In the genomic region with DNA sequence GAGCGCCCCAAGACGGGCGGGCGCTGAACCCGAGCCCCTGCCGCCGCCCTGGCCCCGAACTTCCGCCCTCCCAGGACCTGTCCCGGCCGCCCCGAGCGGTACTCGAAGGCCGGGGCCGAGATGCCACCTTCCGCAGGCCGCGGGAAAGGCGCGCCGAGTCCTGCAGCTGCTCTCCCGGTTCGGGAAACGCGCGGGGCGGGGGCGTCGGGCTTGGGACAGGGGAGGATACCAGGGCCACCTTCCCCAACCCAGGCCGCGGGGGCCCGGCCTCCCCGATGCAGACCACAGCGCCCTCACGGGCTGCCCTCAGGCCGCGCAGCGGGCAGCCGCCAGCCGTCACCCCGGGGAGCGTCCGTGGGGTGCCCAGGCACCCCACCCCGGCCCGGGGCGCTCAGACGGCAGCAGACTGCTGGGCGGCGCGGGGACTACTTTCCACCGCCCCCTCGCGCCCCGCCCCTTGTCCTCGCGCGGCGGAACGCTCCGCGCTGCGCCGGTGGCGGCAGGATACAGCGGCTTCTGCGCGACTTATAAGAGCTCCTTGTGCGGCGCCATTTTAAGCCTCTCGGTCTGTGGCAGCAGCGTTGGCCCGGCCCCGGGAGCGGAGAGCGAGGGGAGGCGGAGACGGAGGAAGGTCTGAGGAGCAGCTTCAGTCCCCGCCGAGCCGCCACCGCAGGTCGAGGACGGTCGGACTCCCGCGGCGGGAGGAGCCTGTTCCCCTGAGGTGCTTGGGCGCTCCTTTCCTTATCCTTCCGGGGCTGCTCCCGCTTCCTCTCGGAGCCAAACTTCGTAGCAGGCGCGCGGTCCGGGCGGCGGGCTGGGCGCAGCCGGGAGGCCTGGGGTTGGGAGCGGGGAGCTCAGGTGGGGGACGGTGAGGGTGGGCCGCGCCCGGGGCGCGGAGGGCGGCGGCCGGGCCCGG, we compare ENCODE assay signal across 8 cellular contexts. TPM values are rescaled to one million over a fixed set of nuclear protein-coding genes. Genes with fewer than 3 reads are reported as not detected.
DNase-seq lines count a peak whose midpoint lies in the region; ATAC-seq, FAIRE-seq and TF ChIP-seq lines count a peak whose summit lies in the region.

A gene (plus strand): TSS at position 556 of the 916 bp plus-strand sequence. CDS start 24,564 bp downstream, outside the sequence.

- peak; percentile 33 to 94 for DNase-seq in A549 (ENCODE audit: low read depth in 1 of 2, low spot score in 1 of 2)
- peak; percentile 17 for DNase-seq in NCI-H2196 treated with DMSO at 0.1 percent for 48 hours (lab: John Stamatoyannopoulos, UW; ENCODE audit: unreplicated experiment)
- peak; percentile 91 for DNase-seq in WTC11 (ENCODE audit: low spot score)
- DNase-seq in cardiac fibroblast (ENCODE audit: low read depth in 2 of 2): peak; percentile 96 to 98
- DNase-seq in immature natural killer cell: peak; percentile 89 to 91 (median 90)
- peak; percentile 98 for DNase-seq in spleen

- peaks cover 38% of the 10 kb centered on the region for H3K4me1 Mint-ChIP-seq in WTC11
- peaks cover 44 to 50% of the 10 kb centered on the region in 2 donors for H3K4me1 Mint-ChIP-seq in immature natural killer cell

- TF ChIP-seq EP300 in A549 (IDR thresholded peaks at IDR 0.05): peak in 1 of 2 experiments; percentile 6; a peak in 1 of 5 replicates

- no peak for FAIRE-seq in A549 (lab: Jason Lieb, UNC)

- H3K4me3 ChIP-seq in A549 (peak within 1 kb of the TSS; percentile 95), cardiac fibroblast (replicated peaks in 1 of 2; ENCODE audit: low read depth in 2 of 2, low read length in 2 of 2) (peak within 1 kb of the TSS; percentile 87 to 96), spleen (peak within 1 kb of the TSS; percentile 64 to 90 (median 81))

- intact Hi-C loops in spleen (cut with DNase I; ENCODE audit: low total_unique reads): no loop called here

- CTCF ChIA-PET in A549 (lab: Yijun Ruan, JAX): interaction anchor here (3.0 kb wide), 1 partner anchor 619 kb away, joined by 10 read pairs; no protein-coding TSS in a partner anchor
- CTCF ChIA-PET in WTC11 (lab: Charles Lee): interaction anchor here (1.2 to 2.3 kb wide), 4 partner anchors 9 to 614 kb away, joined by 3 to 6 read pairs (median 4); no protein-coding TSS in a partner anchor

- ATAC-seq in A549 (peak; percentile 81 to 89), GM18519 (IDR thresholded peaks at IDR 0.05; ENCODE audit: low FRiP score, unreplicated experiment) (peak; percentile 69), HG03064 (IDR thresholded peaks at IDR 0.05; ENCODE audit: low read depth, unreplicated experiment) (peak; percentile 69), WTC11 (peak; percentile 69)

- H3K9me3 Mint-ChIP-seq in WTC11 (no peaks in the 10 kb centered on the region), immature natural killer cell (no peaks in the 10 kb centered on the region)

- peak; percentile 1 to 12; a peak in 2 of 5 replicates for TF ChIP-seq RAD21 in A549 (conservative IDR thresholded peaks at IDR 0.05 in 1 of 2, IDR thresholded peaks at IDR 0.05 in 1 of 2)

- H3K36me3 Mint-ChIP-seq in WTC11 (no peaks in the 10 kb centered on the region), immature natural killer cell (no peaks in the 10 kb centered on the region)

- peak within 1 kb of the TSS; percentile 89 for H3K4me2 ChIP-seq in A549

- TF ChIP-seq CTCF in A549 (IDR thresholded peaks at IDR 0.05): no peak
- TF ChIP-seq CTCF in WTC11 (IDR thresholded peaks at IDR 0.05): no peak
- no peak for TF ChIP-seq CTCF in cardiac fibroblast (IDR thresholded peaks at IDR 0.05; ENCODE audit: low read depth, low read length)
- peak in 6 of 11 experiments; percentile 4 to 45 (median 22) for TF ChIP-seq CTCF in spleen (IDR thresholded peaks at IDR 0.05 in 8 of 11, conservative IDR thresholded peaks at IDR 0.05 in 3 of 11)

- peak within 1 kb of the TSS; percentile 85 for H3K4me3 Mint-ChIP-seq in WTC11
- H3K4me3 Mint-ChIP-seq in immature natural killer cell: peak within 1 kb of the TSS; percentile 90 to 98 (median 96)

- H3K4me1 ChIP-seq in A549 (peaks cover 26% of the 10 kb centered on the region), spleen (peaks cover 26 to 52% (median 44%) of the 10 kb centered on the region in 6 donors)

- WGBS in A549 (ENCODE audit: missing lambda C conversion rate): no CpG with 5 or more reads among the region's 112 CpGs
- WGBS in spleen, 5 donors: 0 to 1% (median 1%) methylated on average over 29 to 112 of the region's 112 CpGs

- POLR2A ChIA-PET in A549 (lab: Yijun Ruan, JAX): interaction anchor here (0.6 to 3.5 kb wide), 30 partner anchors 9 to 619 kb away, joined by 3 to 35 read pairs (median 4); no protein-coding TSS in a partner anchor
- POLR2A ChIA-PET in WTC11 (lab: Charles Lee): interaction anchor here (0.5 to 1.9 kb wide), 13 partner anchors 10 to 1794 kb away, joined by 3 to 11 read pairs (median 4); a partner anchor contains a TSS

- peak within 1 kb of the TSS; percentile 98 to 100 for H3K27ac ChIP-seq in A549
- H3K27ac ChIP-seq in spleen: peak within 1 kb of the TSS; percentile 93 to 99 (median 97)

- no peaks in the 10 kb centered on the region for H3K27me3 ChIP-seq in spleen (replicated peaks in 1 of 7)

- peak within 1 kb of the TSS; percentile 91 for H3K27ac Mint-ChIP-seq in WTC11
- H3K27ac Mint-ChIP-seq in immature natural killer cell: peak within 1 kb of the TSS; percentile 86 to 96 (median 94)

- H3K27me3 Mint-ChIP-seq in WTC11 (ENCODE audit: low read depth) (no peaks in the 10 kb centered on the region), immature natural killer cell (ENCODE audit: low read depth in 3 of 3) (peaks cover 5 to 16% (median 14%) of the 10 kb centered on the region in 3 donors)

- H3K9me3 ChIP-seq in A549 (no peaks in the 10 kb centered on the region), spleen (no peaks in the 10 kb centered on the region)

- no peaks in the 10 kb centered on the region for H3K36me3 ChIP-seq in spleen

- peak; percentile 84 for TF ChIP-seq POLR2A in A549 (IDR thresholded peaks at IDR 0.05; ENCODE audit: low read length)
- peak; percentile 92 to 94 (median 93) for TF ChIP-seq POLR2A in spleen (IDR thresholded peaks at IDR 0.05)

TF ChIP-seq in A549, 52 proteins besides CTCF, POLR2A, EP300 and RAD21 (continues in another document):
- TF ChIP-seq ZC3H11A (IDR thresholded peaks at IDR 0.05) (no peak), NFE2L2 (conservative IDR thresholded peaks at IDR 0.05; ENCODE audit: low read length) (no peak), FOXS1 (CRISPR knock-in tag; IDR thresholded peaks at IDR 0.05) (no peak), GATA3 (IDR thresholded peaks at IDR 0.05; ENCODE audit: borderline replicate concordance) (peak; percentile 25; the same call in 1 of the 2 replicates), KDM5A (IDR thresholded peaks at IDR 0.05) (no peak), CHD4 (IDR thresholded peaks at IDR 0.05; ENCODE audit: borderline replicate concordance) (no peak), RARB (CRISPR knock-in tag; IDR thresholded peaks at IDR 0.05) (no peak), JUNB (IDR thresholded peaks at IDR 0.05) (no peak), SMC3 (IDR thresholded peaks at IDR 0.05) (peak; percentile 36; the same call in 2 of the 3 replicates)
- TF ChIP-seq, protein P1, sequence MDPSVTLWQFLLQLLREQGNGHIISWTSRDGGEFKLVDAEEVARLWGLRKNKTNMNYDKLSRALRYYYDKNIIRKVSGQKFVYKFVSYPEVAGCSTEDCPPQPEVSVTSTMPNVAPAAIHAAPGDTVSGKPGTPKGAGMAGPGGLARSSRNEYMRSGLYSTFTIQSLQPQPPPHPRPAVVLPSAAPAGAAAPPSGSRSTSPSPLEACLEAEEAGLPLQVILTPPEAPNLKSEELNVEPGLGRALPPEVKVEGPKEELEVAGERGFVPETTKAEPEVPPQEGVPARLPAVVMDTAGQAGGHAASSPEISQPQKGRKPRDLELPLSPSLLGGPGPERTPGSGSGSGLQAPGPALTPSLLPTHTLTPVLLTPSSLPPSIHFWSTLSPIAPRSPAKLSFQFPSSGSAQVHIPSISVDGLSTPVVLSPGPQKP (IDR thresholded peaks at IDR 0.05; ENCODE audit: low read depth, low read length): no peak

TF ChIP-seq in WTC11, 78 proteins besides CTCF, POLR2A, EP300 and RAD21 (continues in another document):
- TF ChIP-seq, protein P2, sequence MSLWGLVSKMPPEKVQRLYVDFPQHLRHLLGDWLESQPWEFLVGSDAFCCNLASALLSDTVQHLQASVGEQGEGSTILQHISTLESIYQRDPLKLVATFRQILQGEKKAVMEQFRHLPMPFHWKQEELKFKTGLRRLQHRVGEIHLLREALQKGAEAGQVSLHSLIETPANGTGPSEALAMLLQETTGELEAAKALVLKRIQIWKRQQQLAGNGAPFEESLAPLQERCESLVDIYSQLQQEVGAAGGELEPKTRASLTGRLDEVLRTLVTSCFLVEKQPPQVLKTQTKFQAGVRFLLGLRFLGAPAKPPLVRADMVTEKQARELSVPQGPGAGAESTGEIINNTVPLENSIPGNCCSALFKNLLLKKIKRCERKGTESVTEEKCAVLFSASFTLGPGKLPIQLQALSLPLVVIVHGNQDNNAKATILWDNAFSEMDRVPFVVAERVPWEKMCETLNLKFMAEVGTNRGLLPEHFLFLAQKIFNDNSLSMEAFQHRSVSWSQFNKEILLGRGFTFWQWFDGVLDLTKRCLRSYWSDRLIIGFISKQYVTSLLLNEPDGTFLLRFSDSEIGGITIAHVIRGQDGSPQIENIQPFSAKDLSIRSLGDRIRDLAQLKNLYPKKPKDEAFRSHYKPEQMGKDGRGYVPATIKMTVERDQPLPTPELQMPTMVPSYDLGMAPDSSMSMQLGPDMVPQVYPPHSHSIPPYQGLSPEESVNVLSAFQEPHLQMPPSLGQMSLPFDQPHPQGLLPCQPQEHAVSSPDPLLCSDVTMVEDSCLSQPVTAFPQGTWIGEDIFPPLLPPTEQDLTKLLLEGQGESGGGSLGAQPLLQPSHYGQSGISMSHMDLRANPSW (CRISPR knock-in tag; conservative IDR thresholded peaks at IDR 0.05; ENCODE audit: low read depth): no peak

RNA-seq across cellular contexts. Expression of the gene that starts here (rescaled TPM):
- polyA plus RNA-seq in A549 (2011; rRNA removed) (242 and 389 TPM in 2 replicates), A549 (2017; fragmentation: RNase III; extraction: RNeasy Plus Mini Kit Qiagen cat#74134 plus additional on column Dnase treatment) (137 to 149 TPM (median 147 TPM) in 3 replicates), immature natural killer cell (10 to 100 TPM; 35.4 to 85.5 (median 70.4) TPM), spleen (10 to 100 TPM; 48.6 to 100.0 (median 56.4) TPM)
- polyA plus RNA-seq in A549 (2012; cell fraction: cytosol; rRNA removed): 151 and 188 TPM in 2 replicates
- 238 and 510 TPM in 2 replicates for polyA plus RNA-seq in A549 (2012; cell fraction: nucleus; rRNA removed)
- polyA minus RNA-seq in A549 (2011; rRNA and poly(A)+ RNA removed): 1,149 and 1,680 TPM in 2 replicates
- total RNA-seq in WTC11 (2021) (387 to 436 TPM (median 432 TPM) in 3 replicates), spleen (100 to 1,000 TPM; 226 to 347 (median 270) TPM)

Comparison
In these comparisons a context has a peak if more than half of its experiments do, and no peak if none do; other contexts are left out.
1. Peak in every context shown above with its lines: DNase-seq, ATAC-seq, H3K4me3 ChIP-seq and H3K27ac ChIP-seq.
2. DNase-seq: peak in every context shown above with its lines; median percentile 98 in spleen; 97 in cardiac fibroblast; 91 in WTC11; 90 in immature natural killer cell; 64 in A549; 17 in NCI-H2196 treated with DMSO at 0.1 percent for 48 hours.
3. CTCF ChIP-seq: peak in spleen (6 of 11); none in A549 (single experiment), WTC11 (single experiment) and cardiac fibroblast (single experiment).